8 cellular contexts compared by ENCODE assay signal in the genomic region with DNA sequence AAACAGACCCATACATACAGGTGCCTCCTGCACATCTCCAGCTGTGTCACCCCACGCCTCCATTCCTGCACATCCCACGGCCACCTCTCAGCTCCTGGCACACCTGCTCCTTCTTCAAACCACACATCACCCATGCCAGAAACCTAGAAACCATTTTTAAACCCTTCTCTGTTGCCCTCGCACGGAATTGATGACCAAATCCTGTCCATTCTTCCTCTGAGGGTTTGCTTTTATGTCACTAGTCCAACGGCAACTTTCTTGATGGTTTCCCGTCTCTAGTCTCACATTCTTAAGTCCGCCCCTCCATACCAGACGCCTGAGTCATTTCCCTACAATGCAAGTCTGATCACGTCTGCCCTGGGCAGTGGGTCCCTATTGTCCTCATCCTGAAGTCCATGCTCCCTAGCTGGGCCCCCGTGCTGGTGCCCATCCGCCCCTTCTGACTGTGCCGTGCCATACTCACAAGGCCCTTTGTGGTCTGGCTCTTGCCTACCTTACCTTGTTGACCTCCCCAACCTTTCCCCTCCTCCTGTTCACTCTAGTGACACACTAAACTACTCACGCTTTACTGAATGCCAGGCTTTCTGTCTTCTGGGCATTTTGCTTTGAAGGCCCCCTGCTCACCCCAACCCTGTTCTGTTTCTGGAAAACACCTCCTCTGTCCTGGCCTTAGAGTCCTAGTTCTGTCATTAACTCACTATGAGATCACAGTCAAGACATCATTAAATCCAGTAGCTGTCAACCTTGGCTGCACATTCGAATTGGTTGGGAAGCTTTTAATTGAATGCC. TPM values are rescaled to one million over a fixed set of nuclear protein-coding genes. Genes with fewer than 3 reads are reported as not detected.
DNase-seq lines count a peak whose midpoint lies in the region; ATAC-seq, FAIRE-seq and TF ChIP-seq lines count a peak whose summit lies in the region.

No MANE protein-coding gene starts in this region.

- peaks cover 0 to 41% of the 10 kb centered on the region in 2 donors for H3K36me3 ChIP-seq in gastroesophageal sphincter
- H3K36me3 ChIP-seq in smooth muscle cell (ENCODE audit: low read depth) = no peaks in the 10 kb centered on the region
- no peaks in the 10 kb centered on the region for H3K36me3 ChIP-seq in pancreas

- no peak for FAIRE-seq in pancreas (lab: Jason Lieb, UNC)

- peak overlapping the region; percentile 89 for H3K9ac ChIP-seq in smooth muscle cell (ENCODE audit: low read depth)

- peak overlapping the region; percentile 86 for H3K27ac Mint-ChIP-seq in activated T-cell treated with anti-CD3 and anti-CD28 coated beads, Interleukin-2, amount 50 U/mL, for 24 hours
- peak overlapping the region; percentile 91 for H3K27ac Mint-ChIP-seq in WTC11

- 55 to 84% methylated on average over 5 to 14 of the region's 14 CpGs for whole genome bisulfite sequencing in gastroesophageal sphincter (ENCODE audit: low coverage in 1 of 2), 2 donors
- WGBS in smooth muscle cell (ENCODE audit: low lambda C conversion rate) = 34% methylated on average over 14 of the region's 14 CpGs
- WGBS in pancreas, 2 donors = 83 to 89% methylated on average over 14 of the region's 14 CpGs

- peak overlapping the region; percentile 73 for H3K4me2 ChIP-seq in smooth muscle cell

- CTCF ChIA-PET in WTC11 (lab: Charles Lee) = interaction anchor here (0.7 to 1.8 kb wide), 2 partner anchors 17 to 133 kb away, joined by 3 to 10 read pairs (median 3); no protein-coding TSS in a partner anchor

- H2AFZ ChIP-seq in smooth muscle cell (ENCODE audit: low read depth) = no peak overlapping the region

- H3K9me3 ChIP-seq in gastroesophageal sphincter (no peaks in the 10 kb centered on the region), smooth muscle cell (replicated peaks; ENCODE audit: low read depth) (no peaks in the 10 kb centered on the region), pancreas (no peaks in the 10 kb centered on the region)

- peaks cover 99% of the 10 kb centered on the region for H3K36me3 Mint-ChIP-seq in activated T-cell treated with anti-CD3 and anti-CD28 coated beads, Interleukin-2, amount 50 U/mL, for 24 hours (ENCODE audit: low read depth)
- peaks cover 85% of the 10 kb centered on the region for H3K36me3 Mint-ChIP-seq in WTC11

- H3K4me3 Mint-ChIP-seq in activated T-cell treated with anti-CD3 and anti-CD28 coated beads, Interleukin-2, amount 50 U/mL, for 24 hours = peak overlapping the region; percentile 15
- H3K4me3 Mint-ChIP-seq in WTC11 = peak overlapping the region; percentile 7; the same call in 1 of the 2 replicates

- no peak overlapping the region for H3K4me3 ChIP-seq in gastroesophageal sphincter
- no peak overlapping the region for H3K4me3 ChIP-seq in smooth muscle cell
- no peak overlapping the region for H3K4me3 ChIP-seq in pancreas

- DNase-seq in activated T-cell treated with anti-CD3 and anti-CD28 coated beads, Interleukin-2, amount 50 U/mL, for 24 hours = no peak
- no peak for DNase-seq in activated T-cell treated with anti-CD3 and anti-CD28 coated beads for 4 hours
- DNase-seq in WTC11 (ENCODE audit: low spot score) = no peak
- no peak for DNase-seq in smooth muscle cell (lab: John Stamatoyannopoulos, UW; ENCODE audit: unreplicated experiment)
- DNase-seq in anterior cingulate cortex (lab: John Stamatoyannopoulos, UW) = no peak
- no peak for DNase-seq in DMS153 treated with DMSO at 0.1 percent for 48 hours (lab: John Stamatoyannopoulos, UW; ENCODE audit: unreplicated experiment)
- no peak for DNase-seq in pancreas

- H3K27ac ChIP-seq in gastroesophageal sphincter = peak overlapping the region; percentile 2 to 78 (median 52)
- peak overlapping the region; percentile 99 for H3K27ac ChIP-seq in smooth muscle cell (ENCODE audit: low read depth)
- peak overlapping the region in 2 of 4 donors; percentile 80 to 81 for H3K27ac ChIP-seq in pancreas

- no peak for TF ChIP-seq EP300 in gastroesophageal sphincter (IDR thresholded peaks at IDR 0.05)

- H4K20me1 ChIP-seq in smooth muscle cell (ENCODE audit: low read depth) = peaks cover 92% of the 10 kb centered on the region

- H3K4me1 ChIP-seq in gastroesophageal sphincter = peaks cover 4 to 88% (median 26%) of the 10 kb centered on the region in 3 donors
- peaks cover 35% of the 10 kb centered on the region for H3K4me1 ChIP-seq in smooth muscle cell (ENCODE audit: low read depth)
- peaks cover 39 to 56% (median 48%) of the 10 kb centered on the region in 3 donors for H3K4me1 ChIP-seq in pancreas

- ATAC-seq in WTC11 (peak; percentile 13; the same call in 1 of the 2 replicates), gastroesophageal sphincter (no peak), pancreas (no peak)

- TF ChIP-seq POLR2A in gastroesophageal sphincter (IDR thresholded peaks at IDR 0.05) = no peak

- H3F3A ChIP-seq in smooth muscle cell (ENCODE audit: low read depth) = peaks cover 10% of the 10 kb centered on the region

- intact Hi-C loops in pancreas (cut with DNase I) = no loop called here

- H3K27me3 ChIP-seq in gastroesophageal sphincter = no peaks in the 10 kb centered on the region
- H3K27me3 ChIP-seq in smooth muscle cell (ENCODE audit: low read depth) = no peaks in the 10 kb centered on the region
- H3K27me3 ChIP-seq in pancreas = no peaks in the 10 kb centered on the region

- H3K79me2 ChIP-seq in smooth muscle cell (ENCODE audit: low read depth) = peaks cover 74% of the 10 kb centered on the region

- TF ChIP-seq CTCF in WTC11 (IDR thresholded peaks at IDR 0.05) = no peak
- no peak for TF ChIP-seq CTCF in gastroesophageal sphincter (IDR thresholded peaks at IDR 0.05)
- TF ChIP-seq CTCF in smooth muscle cell (IDR thresholded peaks at IDR 0.05; ENCODE audit: borderline replicate concordance, insufficient read depth, poor library complexity, severe bottlenecking) = no peak
- TF ChIP-seq CTCF in pancreas (IDR thresholded peaks at IDR 0.05) = no peak

- POLR2A ChIA-PET in WTC11 (lab: Charles Lee) = interaction anchor here (1.0 kb wide), 1 partner anchor 67 kb away, joined by 4 read pairs; no protein-coding TSS in a partner anchor

- no peaks in the 10 kb centered on the region for H3K9me3 Mint-ChIP-seq in activated T-cell treated with anti-CD3 and anti-CD28 coated beads, Interleukin-2, amount 50 U/mL, for 24 hours
- H3K9me3 Mint-ChIP-seq in WTC11 = no peaks in the 10 kb centered on the region

- H3K27me3 Mint-ChIP-seq in activated T-cell treated with anti-CD3 and anti-CD28 coated beads, Interleukin-2, amount 50 U/mL, for 24 hours = no peaks in the 10 kb centered on the region
- H3K27me3 Mint-ChIP-seq in WTC11 (ENCODE audit: low read depth) = no peaks in the 10 kb centered on the region

- H3K4me1 Mint-ChIP-seq in activated T-cell treated with anti-CD3 and anti-CD28 coated beads, Interleukin-2, amount 50 U/mL, for 24 hours (ENCODE audit: low read depth) = peaks cover 98% of the 10 kb centered on the region
- H3K4me1 Mint-ChIP-seq in WTC11 = peaks cover 90% of the 10 kb centered on the region

TF ChIP-seq in WTC11, 78 proteins besides CTCF, POLR2A, EP300 and RAD21 (continues in another document):
- TF ChIP-seq NFYB (CRISPR knock-in tag; conservative IDR thresholded peaks at IDR 0.05; ENCODE audit: low read depth) (no peak), IRF2 (CRISPR knock-in tag; IDR thresholded peaks at IDR 0.05; ENCODE audit: borderline replicate concordance, low read depth) (no peak), ZNF281 (CRISPR knock-in tag; IDR thresholded peaks at IDR 0.05) (no peak)

RNA-seq across cellular contexts. Expression of gene SLC2A1, which starts 17.6 kb away (rescaled TPM):
- total RNA-seq in WTC11 (2021) (215 to 415 TPM (median 396 TPM) in 3 replicates), gastroesophageal sphincter (100 to 1,000 TPM in 1 of 4 donors, 10 to 100 TPM in 3; 23.5 to 106 (median 45.9) TPM), smooth muscle cell (749 and 1,091 TPM in 2 replicates), pancreas (10 to 100 TPM in 1 of 6 donors, 1 to 10 TPM in 5; 1.6 to 10.9 (median 6.8) TPM)
- polyA plus RNA-seq in smooth muscle cell (275 and 842 TPM in 2 replicates), pancreas (1 to 10 TPM; 3.0 to 9.2 TPM)
